In genomic region chr20:62605996-62606395, GRCh38 we compare ENCODE assay signal across 1 cellular context.
TF ChIP-seq lines count a peak whose summit lies in the region.

No MANE protein-coding gene starts in this region.

TF ChIP-seq in WTC11, 78 proteins besides CTCF, POLR2A, EP300 and RAD21 (continued from another document):
- TF ChIP-seq IRF1 (CRISPR knock-in tag; IDR thresholded peaks at IDR 0.05) (no peak), FOXP1 (CRISPR knock-in tag; IDR thresholded peaks at IDR 0.05; ENCODE audit: borderline replicate concordance) (no peak), ZNF281 (CRISPR knock-in tag; IDR thresholded peaks at IDR 0.05) (no peak), ZNF138 (CRISPR knock-in tag; conservative IDR thresholded peaks at IDR 0.05) (no peak), ZNF423 (CRISPR knock-in tag; IDR thresholded peaks at IDR 0.05) (no peak), ZNF671 (CRISPR knock-in tag; IDR thresholded peaks at IDR 0.05) (no peak)
